10 cellular contexts compared by ENCODE assay signal in the genomic region with DNA sequence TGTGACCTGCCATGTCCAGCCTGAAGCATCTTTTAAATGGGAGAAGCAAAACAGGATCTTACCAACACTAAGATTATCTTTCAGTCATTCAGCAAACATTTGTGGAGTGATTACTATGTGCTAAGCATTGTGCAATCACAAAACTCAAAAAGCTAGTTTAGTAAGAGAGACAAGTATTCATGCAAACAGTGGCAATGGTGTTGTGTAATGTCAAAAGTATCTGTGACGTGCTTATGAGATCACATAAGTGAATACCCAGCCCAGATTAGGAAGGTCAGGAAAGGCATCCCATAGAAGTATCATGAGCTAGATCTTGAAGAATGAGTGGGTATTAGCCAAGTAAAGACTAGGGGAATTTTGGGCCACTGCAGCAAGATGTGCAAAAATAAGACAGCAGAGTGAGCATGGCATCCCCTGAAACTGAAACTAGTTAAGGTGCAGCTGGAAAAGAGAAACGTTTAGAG. TPM values are rescaled to one million over a fixed set of nuclear protein-coding genes. Genes with fewer than 3 reads are reported as not detected.
A peak's percentile ranks its signal among the peaks of the same experiment; 100 is the strongest.
DNase-seq lines count a peak whose midpoint lies in the region; ATAC-seq and TF ChIP-seq lines count a peak whose summit lies in the region.
"Had no signal": no experiment of that assay in that cellular context is flagged by ENCODE, and none has a peak within 500 bp of the region (broad histone marks: within the 10 kb centered on the region; RNA-seq: fewer than 3 reads in every experiment).

No MANE protein-coding gene starts in this region.

- no peaks in the 10 kb centered on the region for H3K9me2 ChIP-seq in SK-N-SH

- H3F3A ChIP-seq in SK-N-SH (replicated peaks; ENCODE audit: insufficient read depth): peaks cover 3% of the 10 kb centered on the region

- H4K20me1 ChIP-seq in SK-N-SH (ENCODE audit: insufficient read depth): no peaks in the 10 kb centered on the region

- no peak overlapping the region for H2AFZ ChIP-seq in SK-N-SH (ENCODE audit: low read depth)

- H3K4me2 ChIP-seq in SK-N-SH: no peak overlapping the region

- H3K27ac Mint-ChIP-seq in activated T-cell treated with anti-CD3 and anti-CD28 coated beads, Interleukin-2, amount 50 U/mL, for 72 hours: peak overlapping the region; percentile 32

- H3K27ac ChIP-seq in SK-N-SH (ENCODE audit: low read depth in 2 of 2, low read length in 1 of 2): no peak overlapping the region

- peaks cover 38% of the 10 kb centered on the region for H3K4me1 Mint-ChIP-seq in activated T-cell treated with anti-CD3 and anti-CD28 coated beads, Interleukin-2, amount 50 U/mL, for 72 hours (ENCODE audit: low read depth)

- no peaks in the 10 kb centered on the region for H3K79me2 ChIP-seq in SK-N-SH (ENCODE audit: insufficient read depth)

- H3K9me3 ChIP-seq in HAP-1 (no peaks in the 10 kb centered on the region), SK-N-SH (no peaks in the 10 kb centered on the region), MG63 (no peaks in the 10 kb centered on the region)

- no peak for TF ChIP-seq EP300 in SK-N-SH (IDR thresholded peaks at IDR 0.05; ENCODE audit: borderline replicate concordance in 1 of 2, low read depth in 1 of 2, low read length in 1 of 2)

- peak; percentile 35 to 65 for ATAC-seq in activated T-cell treated with anti-CD3 and anti-CD28 coated beads, Interleukin-2, amount 50 U/mL, for 72 hours (replicated peaks in 1 of 2)
- peak; percentile 54 for ATAC-seq in HG03196 (IDR thresholded peaks at IDR 0.05; ENCODE audit: unreplicated experiment)

- H3K27me3 ChIP-seq in HAP-1 (ENCODE audit: low read depth) (no peaks in the 10 kb centered on the region), SK-N-SH (ENCODE audit: insufficient read depth) (no peaks in the 10 kb centered on the region), MG63 (no peaks in the 10 kb centered on the region)

- 84% methylated on average over 2 of the region's 2 CpGs for WGBS in SK-N-SH (ENCODE audit: low lambda C conversion rate)

- CTCF ChIA-PET in SK-N-SH (lab: Yijun Ruan, JAX): no interaction called here

- POLR2A ChIA-PET in SK-N-SH (lab: Yijun Ruan, JAX): no interaction called here

- TF ChIP-seq CTCF in astrocyte of the spinal cord (IDR thresholded peaks at IDR 0.05; ENCODE audit: low read depth, low read length) (no peak), SK-N-SH (IDR thresholded peaks at IDR 0.05) (no peak)

- no peak overlapping the region for H3K4me3 ChIP-seq in astrocyte of the spinal cord (ENCODE audit: low read depth, low read length)
- H3K4me3 ChIP-seq in HAP-1: no peak overlapping the region
- no peak overlapping the region for H3K4me3 ChIP-seq in SK-N-SH (ENCODE audit: low read depth in 2 of 2, low read length in 1 of 2)
- no peak overlapping the region for H3K4me3 ChIP-seq in MG63
- H3K4me3 ChIP-seq: lung had no signal

- peak overlapping the region; percentile 30 to 36 for H3K4me3 Mint-ChIP-seq in activated T-cell treated with anti-CD3 and anti-CD28 coated beads, Interleukin-2, amount 50 U/mL, for 72 hours

- H3K36me3 ChIP-seq in HAP-1 (replicated peaks) (peaks cover 8% of the 10 kb centered on the region), SK-N-SH (replicated peaks in 1 of 2; ENCODE audit: control insufficient read depth in 1 of 2, insufficient read depth in 2 of 2, low read length in 1 of 2) (peaks cover 24 to 31% of the 10 kb centered on the region in 2 experiments), MG63 (peaks cover 39% of the 10 kb centered on the region)

- peak in 1 of 2 donors; percentile 12 for DNase-seq in activated T-cell treated with anti-CD3 and anti-CD28 coated beads, Interleukin-2, amount 50 U/mL, for 72 hours
- no peak for DNase-seq in activated T-cell treated with anti-CD3 and anti-CD28 coated beads, Interleukin-2, amount 50 U/mL, for 48 hours
- DNase-seq in astrocyte of the spinal cord (ENCODE audit: low read depth, low spot score): peak; percentile 34
- DNase-seq in stromal cell of bone marrow (ENCODE audit: low read depth): peak; percentile 55
- DNase-seq in HAP-1 (ENCODE audit: low spot score in 2 of 2): no peak
- no peak for DNase-seq in SK-N-SH
- no peak for DNase-seq in MG63
- DNase-seq: KG1 had no signal

- H3K27me3 Mint-ChIP-seq in activated T-cell treated with anti-CD3 and anti-CD28 coated beads, Interleukin-2, amount 50 U/mL, for 72 hours (ENCODE audit: low read depth): no peaks in the 10 kb centered on the region

- peaks cover 3 to 12% of the 10 kb centered on the region in 2 donors for H3K36me3 Mint-ChIP-seq in activated T-cell treated with anti-CD3 and anti-CD28 coated beads, Interleukin-2, amount 50 U/mL, for 72 hours (ENCODE audit: insufficient read depth in 2 of 2)

- in situ Hi-C loops in astrocyte of the spinal cord (cut with HindIII; ENCODE audit: low sequenced_read_pairs) (no loop called here), HAP-1 (cut with MboI; ENCODE audit: low sequenced_read_pairs) (no loop called here)

- H3K9me3 Mint-ChIP-seq in activated T-cell treated with anti-CD3 and anti-CD28 coated beads, Interleukin-2, amount 50 U/mL, for 72 hours: peaks cover 0 to 1% of the 10 kb centered on the region in 2 donors

- no peak overlapping the region for H3K9ac ChIP-seq in SK-N-SH

- no peaks in the 10 kb centered on the region; the same call in 1 of the 2 replicates for H3K4me1 ChIP-seq in HAP-1
- no peaks in the 10 kb centered on the region for H3K4me1 ChIP-seq in SK-N-SH (ENCODE audit: control insufficient read depth in 1 of 2, insufficient read depth in 2 of 2, low read depth in 1 of 2, low read length in 1 of 2)

- no peak for TF ChIP-seq RAD21 in SK-N-SH (IDR thresholded peaks at IDR 0.05; ENCODE audit: low read length)

TF ChIP-seq in SK-N-SH, 30 proteins besides CTCF, POLR2A, EP300 and RAD21:
- TF ChIP-seq NRF1 (IDR thresholded peaks at IDR 0.05; ENCODE audit: low read depth, low read length) (no peak), FOSL2 (IDR thresholded peaks at IDR 0.05; ENCODE audit: borderline replicate concordance, low read depth) (no peak)

RNA-seq across cellular contexts. Expression of a gene that starts 32.1 kb away (rescaled TPM):
- 100 to 1,000 TPM in 1 of 2 donors, 10 to 100 TPM in 1; 90.6 to 100 TPM for total RNA-seq in activated T-cell treated with anti-CD3 and anti-CD28 coated beads, Interleukin-2, amount 50 U/mL, for 72 hours
- polyA plus RNA-seq in SK-N-SH (2012; rRNA removed): 15.0 and 21.7 TPM in 2 replicates
- polyA plus RNA-seq in SK-N-SH (2012; cell fraction: cytosol; rRNA removed): 21.7 and 29.8 TPM in 2 replicates
- 5.8 and 16.3 TPM in 2 replicates for polyA plus RNA-seq in SK-N-SH (2012; cell fraction: nucleus; rRNA removed)
- total RNA-seq in MG63 (2014; rRNA removed; shearing (Covaris generic); ENCODE audit: low replicate concordance): 12.2 and 28.1 TPM in 2 replicates

RNA-seq across cellular contexts. Expression of a gene that starts 39.1 kb away (rescaled TPM):
- 10 to 100 TPM; 13.3 to 14.4 TPM for total RNA-seq in activated T-cell treated with anti-CD3 and anti-CD28 coated beads, Interleukin-2, amount 50 U/mL, for 72 hours
- polyA plus RNA-seq in SK-N-SH (2012; rRNA removed): 0.31 and 0.41 TPM in 2 replicates
- polyA plus RNA-seq in SK-N-SH (2012; cell fraction: cytosol; rRNA removed): 0.73 and 0.84 TPM in 2 replicates
- 0.12 and 0.17 TPM in 2 replicates for polyA plus RNA-seq in SK-N-SH (2012; cell fraction: nucleus; rRNA removed)
- total RNA-seq in MG63 (2014; rRNA removed; shearing (Covaris generic); ENCODE audit: low replicate concordance): 1.3 and 4.3 TPM in 2 replicates

Comparison
In these comparisons a context has a peak if more than half of its experiments do, and no peak if none do; other contexts are left out.
1. DNase-seq: peak in astrocyte of the spinal cord (single experiment) and stromal cell of bone marrow (single experiment); none in activated T-cell treated with anti-CD3 and anti-CD28 coated beads, Interleukin-2, amount 50 U/mL, for 48 hours (0 of 2), HAP-1 (0 of 2), SK-N-SH (single experiment) and MG63 (single experiment).